ENCODE assay signal across 8 cellular contexts in genomic region chr4:75698162-75698962, GRCh38.
DNase-seq lines count a peak whose midpoint lies in the region; ATAC-seq and FAIRE-seq lines count a peak whose summit lies in the region.

No MANE protein-coding gene starts in this region.

- no peak for FAIRE-seq in HTR-8/SVneo (lab: Jason Lieb, UNC)

- peak overlapping the region; percentile 49 for H3K27ac ChIP-seq in muscle layer of duodenum (ENCODE audit: low read length)

- peak; percentile 94 for ATAC-seq in HG02938 (IDR thresholded peaks at IDR 0.05; ENCODE audit: unreplicated experiment)

- H3K4me1 Mint-ChIP-seq in activated naive CD4-positive, alpha-beta T cell treated with anti-CD3 and anti-CD28 coated beads, Interleukin-2, amount 50 U/mL, for 24 hours, result peaks cover 43% of the 10 kb centered on the region

- no peaks in the 10 kb centered on the region for H3K9me3 ChIP-seq in muscle layer of duodenum (ENCODE audit: control insufficient read depth in 1 of 2, low read length in 2 of 2)

- peak overlapping the region; percentile 16 for H3K4me3 Mint-ChIP-seq in activated naive CD4-positive, alpha-beta T cell treated with anti-CD3 and anti-CD28 coated beads, Interleukin-2, amount 50 U/mL, for 24 hours

- H3K36me3 Mint-ChIP-seq in activated naive CD4-positive, alpha-beta T cell treated with anti-CD3 and anti-CD28 coated beads, Interleukin-2, amount 50 U/mL, for 24 hours, result peaks cover 4% of the 10 kb centered on the region

- H3K9me3 Mint-ChIP-seq in activated naive CD4-positive, alpha-beta T cell treated with anti-CD3 and anti-CD28 coated beads, Interleukin-2, amount 50 U/mL, for 24 hours, result no peaks in the 10 kb centered on the region

- H3K4me3 ChIP-seq in muscle layer of duodenum (ENCODE audit: low read depth in 1 of 2, low read length in 2 of 2), result no peak overlapping the region

- DNase-seq in activated naive CD4-positive, alpha-beta T cell treated with anti-CD3 and anti-CD28 coated beads, Interleukin-2, amount 50 U/mL, for 16 hours, result no peak
- DNase-seq in SKM-1 (lab: John Stamatoyannopoulos, UW; ENCODE audit: unreplicated experiment) (peak; percentile 42), islet precursor cell (no peak), NCI-H524 treated with DMSO at 0.1 percent for 48 hours (lab: John Stamatoyannopoulos, UW) (no peak), HTR-8/SVneo (ENCODE audit: insufficient read length, low spot score) (no peak)

- H3K27ac Mint-ChIP-seq in activated naive CD4-positive, alpha-beta T cell treated with anti-CD3 and anti-CD28 coated beads, Interleukin-2, amount 50 U/mL, for 24 hours, result peak overlapping the region; percentile 71

- H3K27me3 ChIP-seq in muscle layer of duodenum (ENCODE audit: low read depth, low read length), result no peaks in the 10 kb centered on the region

- H3K27me3 Mint-ChIP-seq in activated naive CD4-positive, alpha-beta T cell treated with anti-CD3 and anti-CD28 coated beads, Interleukin-2, amount 50 U/mL, for 24 hours, result no peaks in the 10 kb centered on the region

- peaks cover 0 to 17% of the 10 kb centered on the region in 2 donors for H3K4me1 ChIP-seq in muscle layer of duodenum (ENCODE audit: control insufficient read depth in 1 of 2, insufficient read depth in 2 of 2, low read length in 2 of 2)

- no peaks in the 10 kb centered on the region for H3K36me3 ChIP-seq in muscle layer of duodenum (ENCODE audit: control insufficient read depth in 1 of 2, insufficient read depth in 2 of 2, low read length in 2 of 2)
